Comparison of ENCODE assay signal across 7 cellular contexts in the genomic region with DNA sequence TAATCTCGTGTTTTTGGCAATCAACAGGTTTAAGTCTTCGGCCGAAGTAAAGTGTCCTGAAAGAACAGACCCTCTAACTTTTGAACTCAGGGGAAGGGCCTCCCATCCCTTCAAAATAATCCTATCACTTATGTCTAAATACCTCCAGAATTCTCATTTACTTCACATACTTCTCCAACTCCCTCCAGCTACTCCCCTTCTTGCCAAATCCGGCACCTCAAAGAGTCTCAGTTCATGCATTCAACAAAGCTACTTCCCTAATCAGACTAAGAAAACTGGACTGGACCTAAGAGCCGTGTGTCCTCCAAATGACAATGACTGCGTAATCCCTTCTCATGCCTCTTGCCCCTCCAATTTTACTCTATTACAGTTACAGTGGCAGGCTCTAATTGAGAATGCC. TPM values are rescaled to one million over a fixed set of nuclear protein-coding genes. Genes with fewer than 3 reads are reported as not detected.
DNase-seq lines count a peak whose midpoint lies in the region; ATAC-seq and TF ChIP-seq lines count a peak whose summit lies in the region.

No MANE protein-coding gene starts in this region.

- CTCF ChIA-PET in T-cell (lab: Charles Lee): interaction anchor here in 1 of 2 donors (0.7 kb wide), 1 partner anchor 61 kb away, joined by 3 read pairs; no protein-coding TSS in a partner anchor

- peak overlapping the region; percentile 96 for H3K9ac ChIP-seq in HUES6 (ENCODE audit: low read length)

- H3K36me3 ChIP-seq in HUES6 (ENCODE audit: control insufficient read depth, insufficient read depth, low read length): peaks cover 42% of the 10 kb centered on the region

- H3K27me3 Mint-ChIP-seq in T-cell: no peaks in the 10 kb centered on the region

- no peak for ATAC-seq in T-cell (replicated peaks in 1 of 4)
- ATAC-seq in stimulated activated effector memory CD8-positive, alpha-beta T cell treated with anti-CD3 and anti-CD28 coated beads, Interleukin-12 subunit alpha, Interleukin-12 subunit beta, amount 100 ng/mL, for 72 hours: no peak

- no peak for DNase-seq in T-cell
- DNase-seq in fibroblast of the aortic adventitia (ENCODE audit: low read depth): peak; percentile 12
- DNase-seq in stimulated activated effector memory CD8-positive, alpha-beta T cell treated with anti-CD3 and anti-CD28 coated beads, Interleukin-12 subunit alpha, Interleukin-12 subunit beta, amount 100 ng/mL, for 72 hours (ENCODE audit: low spot score in 2 of 2): no peak
- no peak for DNase-seq in posterior vena cava (ENCODE audit: low spot score)
- no peak for DNase-seq in DMS153 (lab: John Stamatoyannopoulos, UW)
- DNase-seq in OCI-M2 (lab: John Stamatoyannopoulos, UW; ENCODE audit: unreplicated experiment): no peak

- intact Hi-C loops in posterior vena cava (cut with DNase I): no loop called here

- POLR2A ChIA-PET in T-cell (lab: Charles Lee): interaction anchor here in 1 of 2 donors (1.1 kb wide), 1 partner anchor 98 kb away, joined by 4 read pairs; a partner anchor contains a TSS

- H3K9me3 ChIP-seq in HUES6 (ENCODE audit: control insufficient read depth, insufficient read depth, low read depth, low read length): no peaks in the 10 kb centered on the region

- H3K27ac Mint-ChIP-seq in T-cell: peak overlapping the region; percentile 79 to 84
- peak overlapping the region; percentile 99 for H3K27ac Mint-ChIP-seq in stimulated activated effector memory CD8-positive, alpha-beta T cell treated with anti-CD3 and anti-CD28 coated beads, Interleukin-12 subunit alpha, Interleukin-12 subunit beta, amount 100 ng/mL, for 72 hours

- H3K4me3 Mint-ChIP-seq in T-cell: peak overlapping the region; percentile 92 to 94 (median 92)
- H3K4me3 Mint-ChIP-seq in stimulated activated effector memory CD8-positive, alpha-beta T cell treated with anti-CD3 and anti-CD28 coated beads, Interleukin-12 subunit alpha, Interleukin-12 subunit beta, amount 100 ng/mL, for 72 hours: peak overlapping the region; percentile 98

- H3K9me3 Mint-ChIP-seq in T-cell: no peaks in the 10 kb centered on the region
- H3K9me3 Mint-ChIP-seq in stimulated activated effector memory CD8-positive, alpha-beta T cell treated with anti-CD3 and anti-CD28 coated beads, Interleukin-12 subunit alpha, Interleukin-12 subunit beta, amount 100 ng/mL, for 72 hours: no peaks in the 10 kb centered on the region

- peak overlapping the region; percentile 89 for H3K4me3 ChIP-seq in HUES6 (ENCODE audit: low read depth, low read length)
- H3K4me3 ChIP-seq in fibroblast of the aortic adventitia (ENCODE audit: low read depth, low read length): peak overlapping the region; percentile 69

- no peak overlapping the region for H3K27ac ChIP-seq in HUES6 (ENCODE audit: low read depth, low read length)

- H3K27me3 ChIP-seq in HUES6 (ENCODE audit: control insufficient read depth, insufficient read depth, low read length): no peaks in the 10 kb centered on the region

- no peak for TF ChIP-seq CTCF in fibroblast of the aortic adventitia (IDR thresholded peaks at IDR 0.05; ENCODE audit: insufficient read depth, low read length)

- peaks cover 30% of the 10 kb centered on the region for H3K36me3 Mint-ChIP-seq in T-cell
- H3K36me3 Mint-ChIP-seq in stimulated activated effector memory CD8-positive, alpha-beta T cell treated with anti-CD3 and anti-CD28 coated beads, Interleukin-12 subunit alpha, Interleukin-12 subunit beta, amount 100 ng/mL, for 72 hours: no peaks in the 10 kb centered on the region

- H3K4me1 Mint-ChIP-seq in T-cell: peaks cover 55 to 67% (median 63%) of the 10 kb centered on the region in 3 donors
- peaks cover 60% of the 10 kb centered on the region for H3K4me1 Mint-ChIP-seq in stimulated activated effector memory CD8-positive, alpha-beta T cell treated with anti-CD3 and anti-CD28 coated beads, Interleukin-12 subunit alpha, Interleukin-12 subunit beta, amount 100 ng/mL, for 72 hours

- peaks cover 32% of the 10 kb centered on the region for H3K4me1 ChIP-seq in HUES6 (ENCODE audit: control insufficient read depth, insufficient read depth, low read length)

RNA-seq across cellular contexts. Expression of a gene that starts 1.3 kb away (rescaled TPM):
- total RNA-seq in T-cell: 100 to 1,000 TPM; 165 to 186 (median 176) TPM
- total RNA-seq in fibroblast of the aortic adventitia (ENCODE audit: low replicate concordance): 290 and 382 TPM in 2 replicates
- 100 to 1,000 TPM; 142 to 151 TPM for total RNA-seq in posterior vena cava

RNA-seq across cellular contexts. Expression of a gene that starts 1.4 kb away (rescaled TPM):
- total RNA-seq in T-cell: 10 to 100 TPM; 30.9 to 53.9 (median 46.6) TPM
- 17.6 and 22.6 TPM in 2 replicates for total RNA-seq in fibroblast of the aortic adventitia (ENCODE audit: low replicate concordance)
- 10 to 100 TPM; 15.2 to 24.6 TPM for total RNA-seq in posterior vena cava

RNA-seq across cellular contexts. Expression of a gene that starts 30.0 kb away (rescaled TPM):
- total RNA-seq in T-cell (10 to 100 TPM; 34.8 to 49.1 (median 47.3) TPM), fibroblast of the aortic adventitia (ENCODE audit: low replicate concordance) (60.6 and 62.5 TPM in 2 replicates), posterior vena cava (10 to 100 TPM; 28.9 to 33.6 TPM)

RNA-seq across cellular contexts. Expression of a gene that starts 30.5 kb away (rescaled TPM):
- total RNA-seq in T-cell (10 to 100 TPM; 48.7 to 57.7 (median 56.6) TPM), fibroblast of the aortic adventitia (ENCODE audit: low replicate concordance) (13.7 and 38.5 TPM in 2 replicates), posterior vena cava (10 to 100 TPM; 36.0 to 49.2 TPM)

RNA-seq across cellular contexts. Expression of a gene that starts 36.5 kb away (rescaled TPM):
- total RNA-seq in T-cell: 1 to 10 TPM in 2 of 5 donors, under 1 TPM in 3; 0.48 to 1.3 (median 0.60) TPM
- total RNA-seq in fibroblast of the aortic adventitia (ENCODE audit: low replicate concordance): 7.4 and 13.9 TPM in 2 replicates
- total RNA-seq in posterior vena cava: 1 to 10 TPM; 1.6 to 2.9 TPM
